In the genomic region with DNA sequence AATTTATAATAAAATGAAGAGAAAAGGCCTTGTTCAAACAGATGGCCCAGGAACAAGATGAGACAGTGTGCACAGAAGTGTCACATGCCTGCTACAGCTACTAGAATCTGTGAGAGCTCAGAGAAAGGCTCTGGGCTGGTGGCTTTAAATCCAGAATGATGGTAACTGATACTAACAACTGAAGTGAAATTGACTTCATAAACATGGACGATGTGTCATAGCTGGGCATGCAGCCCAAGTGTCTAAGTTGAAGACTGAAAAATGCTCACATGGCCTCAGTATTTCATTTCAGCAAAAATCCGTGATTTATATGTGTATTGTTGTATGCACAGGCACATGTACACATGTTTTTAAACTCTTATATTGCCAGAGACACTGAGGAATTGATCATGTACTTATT, we compare ENCODE assay signal across 9 cellular contexts.
DNase-seq lines count a peak whose midpoint lies in the region; ATAC-seq, FAIRE-seq and TF ChIP-seq lines count a peak whose summit lies in the region.
"Had no signal": no experiment of that assay in that cellular context is flagged by ENCODE, and none has a peak within 500 bp of the region (broad histone marks: within the 10 kb centered on the region; RNA-seq: fewer than 3 reads in every experiment).

No MANE protein-coding gene starts in this region.

- H3K27ac ChIP-seq in pancreas = peak overlapping the region in 2 of 4 donors; percentile 86 to 87

- no peak for FAIRE-seq in pancreas (lab: Jason Lieb, UNC)

- no peak overlapping the region for H3K4me3 ChIP-seq in epithelial cell of proximal tubule (ENCODE audit: low read depth, low read length)
- H3K4me3 ChIP-seq in pancreas = no peak overlapping the region

- peaks cover 17 to 22% (median 18%) of the 10 kb centered on the region in 3 donors for H3K4me1 ChIP-seq in pancreas

- peak; percentile 57 to 75 (median 62) for ATAC-seq in pancreas
- no peak for ATAC-seq in HG02840 (IDR thresholded peaks at IDR 0.05; ENCODE audit: low FRiP score, unreplicated experiment)
- no peak for ATAC-seq in GM18519 (IDR thresholded peaks at IDR 0.05; ENCODE audit: low FRiP score, unreplicated experiment)
- no peak for ATAC-seq in GM18907 (IDR thresholded peaks at IDR 0.05; ENCODE audit: unreplicated experiment)

- H3K27me3 ChIP-seq in pancreas = no peaks in the 10 kb centered on the region

- TF ChIP-seq CTCF in epithelial cell of proximal tubule (conservative IDR thresholded peaks at IDR 0.05; ENCODE audit: low read depth, low read length) (no peak), pancreas (IDR thresholded peaks at IDR 0.05) (no peak), GM20000 (IDR thresholded peaks at IDR 0.05; ENCODE audit: extremely low read depth, missing control alignments) (no peak)

- DNase-seq in DMS53 (lab: John Stamatoyannopoulos, UW) (peak; percentile 84), NCI-H460 (ENCODE audit: extremely low read depth, low read depth) (peak; percentile 37), epithelial cell of proximal tubule (ENCODE audit: low read depth) (peak; percentile 74), pancreas (peak in 5 of 6 donors; percentile 23 to 74 (median 67)), GM20000 (ENCODE audit: low spot score) (no peak)
- DNase-seq: NCI-H2227 treated with DMSO at 0.1 percent for 48 hours had no signal

- no peaks in the 10 kb centered on the region for H3K9me3 ChIP-seq in pancreas

- 15 to 17% methylated on average over 2 of the region's 2 CpGs for WGBS in pancreas, 2 donors

- intact Hi-C loops in pancreas (cut with DNase I) = no loop called here

- H3K36me3 ChIP-seq in pancreas = no peaks in the 10 kb centered on the region

Comparison
In these comparisons a context has a peak if more than half of its experiments do, and no peak if none do; other contexts are left out.
1. ATAC-seq: peak in pancreas (4 of 4); none in HG02840 (single experiment), GM18519 (single experiment) and GM18907 (single experiment).